Comparison of ENCODE assay signal across 8 cellular contexts in genomic region chr6:26365633-26365995, GRCh38. TPM values are rescaled to one million over a fixed set of nuclear protein-coding genes. Genes with fewer than 3 reads are reported as not detected.
DNase-seq lines count a peak whose midpoint lies in the region; ATAC-seq, FAIRE-seq and TF ChIP-seq lines count a peak whose summit lies in the region.

No MANE protein-coding gene starts in this region.

- H3K27me3 ChIP-seq in GM06990 (replicated peaks; ENCODE audit: control insufficient read depth, insufficient read depth, low read length) (no peaks in the 10 kb centered on the region), RWPE2 (ENCODE audit: insufficient read depth, poor library complexity, severe bottlenecking) (no peaks in the 10 kb centered on the region), gastroesophageal sphincter (no peaks in the 10 kb centered on the region), skeletal muscle tissue (ENCODE audit: control insufficient read depth in 3 of 3, insufficient read depth in 3 of 3, low read length in 3 of 3) (no peaks in the 10 kb centered on the region)

- 0% methylated on average over 1 of the region's 1 CpG; no CpG with 5 or more reads in 1 of the 2 donors for WGBS in gastroesophageal sphincter (ENCODE audit: low coverage in 1 of 2), 2 donors

- no peak for DNase-seq in GM06990 (ENCODE audit: extremely low read depth, insufficient read length)
- no peak for DNase-seq in RWPE2 (ENCODE audit: low spot score)
- no peak for DNase-seq in GM12891 (ENCODE audit: insufficient read length, low spot score)
- DNase-seq in activated CD4-positive, CD25-positive, alpha-beta regulatory T cell (lab: John Stamatoyannopoulos, UW), result no peak
- no peak for DNase-seq in T1000 (lab: John Stamatoyannopoulos, UW)

- ATAC-seq in RWPE2 (ENCODE audit: low read depth) (no peak), gastroesophageal sphincter (no peak), HG02571 (IDR thresholded peaks at IDR 0.05; ENCODE audit: unreplicated experiment) (no peak)

- TF ChIP-seq CTCF in GM06990 (IDR thresholded peaks at IDR 0.05; ENCODE audit: insufficient read depth, low read length, poor library complexity, severe bottlenecking) (no peak), RWPE2 (IDR thresholded peaks at IDR 0.05; ENCODE audit: poor library complexity, severe bottlenecking) (no peak), gastroesophageal sphincter (IDR thresholded peaks at IDR 0.05) (no peak)

- H3K9me3 ChIP-seq in RWPE2 (ENCODE audit: severe bottlenecking), result no peaks in the 10 kb centered on the region
- H3K9me3 ChIP-seq in gastroesophageal sphincter, result no peaks in the 10 kb centered on the region
- no peaks in the 10 kb centered on the region for H3K9me3 ChIP-seq in skeletal muscle tissue (ENCODE audit: control insufficient read depth in 3 of 3, low read length in 3 of 3)

- H3K36me3 ChIP-seq in GM06990 (ENCODE audit: control insufficient read depth, insufficient read depth, low read length) (peaks cover 8% of the 10 kb centered on the region), RWPE2 (ENCODE audit: low read depth) (no peaks in the 10 kb centered on the region), gastroesophageal sphincter (peaks cover 0 to 15% of the 10 kb centered on the region in 2 donors), skeletal muscle tissue (ENCODE audit: control insufficient read depth in 3 of 3, insufficient read depth in 3 of 3, low read length in 3 of 3) (peaks cover 0 to 6% (median 5%) of the 10 kb centered on the region in 3 donors)

- TF ChIP-seq POLR2A in gastroesophageal sphincter (IDR thresholded peaks at IDR 0.05) (no peak), GM12891 (IDR thresholded peaks at IDR 0.05; ENCODE audit: low read depth, low read length) (no peak)

- H3K9ac ChIP-seq in skeletal muscle tissue (ENCODE audit: low read depth in 1 of 3, low read length in 3 of 3), result peak overlapping the region; percentile 72 to 86 (median 84)

- H3K4me1 ChIP-seq in RWPE2 (ENCODE audit: insufficient read depth, poor library complexity, severe bottlenecking) (peaks cover 14% of the 10 kb centered on the region), gastroesophageal sphincter (peaks cover 0 to 23% (median 3%) of the 10 kb centered on the region in 3 donors), skeletal muscle tissue (ENCODE audit: control insufficient read depth in 3 of 3, insufficient read depth in 3 of 3, low read length in 3 of 3) (peaks cover 7 to 9% (median 9%) of the 10 kb centered on the region in 3 donors)

- H3K27ac ChIP-seq in RWPE2 (ENCODE audit: poor library complexity, severe bottlenecking) (peak overlapping the region; percentile 28), gastroesophageal sphincter (peak overlapping the region; percentile 81 to 86 (median 84)), skeletal muscle tissue (ENCODE audit: low read depth, low read length) (peak overlapping the region; percentile 80)

- FAIRE-seq in GM12891 (lab: Jason Lieb, UNC), result no peak

- TF ChIP-seq EP300 in gastroesophageal sphincter (IDR thresholded peaks at IDR 0.05), result no peak

- H3K4me3 ChIP-seq in GM06990 (replicated peaks; ENCODE audit: low read depth, low read length), result peak overlapping the region; percentile 85
- H3K4me3 ChIP-seq in RWPE2 (ENCODE audit: severe bottlenecking), result peak overlapping the region; percentile 47
- peak overlapping the region; percentile 60 to 90 for H3K4me3 ChIP-seq in gastroesophageal sphincter
- H3K4me3 ChIP-seq in skeletal muscle tissue (ENCODE audit: low read length in 3 of 3), result peak overlapping the region; percentile 83 to 93 (median 91)

TF ChIP-seq in GM12891, 5 proteins besides CTCF, POLR2A, EP300 and RAD21:
- TF ChIP-seq PAX5 (IDR thresholded peaks at IDR 0.05; ENCODE audit: insufficient read depth, low read length, severe bottlenecking), result no peak
- TF ChIP-seq TAF1 (IDR thresholded peaks at IDR 0.05; ENCODE audit: low read depth, low read length), result no peak
- no peak for TF ChIP-seq POLR2AphosphoS5 (IDR thresholded peaks at IDR 0.05; ENCODE audit: low read depth, low read length)
- no peak for TF ChIP-seq POU2F2 (IDR thresholded peaks at IDR 0.05; ENCODE audit: low read depth, low read length)
- no peak for TF ChIP-seq SPI1 (IDR thresholded peaks at IDR 0.05; ENCODE audit: low read depth, low read length)
TF ChIP-seq in GM12891: peak in this region for 0.

RNA-seq across cellular contexts. Expression of gene BTN3A2, which starts 0.6 kb away (rescaled TPM):
- total RNA-seq in gastroesophageal sphincter (10 to 100 TPM in 2 of 4 donors, 1 to 10 TPM in 2; 6.7 to 13.9 (median 10.2) TPM), skeletal muscle tissue (11.0 TPM)
- polyA plus RNA-seq in GM12891 (2012; ENCODE audit: low read depth, missing spikeins), result 22.4 TPM

RNA-seq across cellular contexts. Expression of gene BTN2A2, which starts 17.3 kb away (rescaled TPM):
- total RNA-seq in gastroesophageal sphincter (10 to 100 TPM in 1 of 4 donors, 1 to 10 TPM in 3; 6.3 to 16.3 (median 7.1) TPM), skeletal muscle tissue (6.3 TPM)
- 21.7 TPM for polyA plus RNA-seq in GM12891 (2012; ENCODE audit: low read depth, missing spikeins)

RNA-seq across cellular contexts. Expression of gene BTN3A1, which starts 36.5 kb away (rescaled TPM):
- 10 to 100 TPM in 1 of 4 donors, 1 to 10 TPM in 3; 7.5 to 14.3 (median 8.2) TPM for total RNA-seq in gastroesophageal sphincter
- total RNA-seq in skeletal muscle tissue, result 17.2 TPM
- polyA plus RNA-seq in GM12891 (2012; ENCODE audit: low read depth, missing spikeins), result 12.5 TPM

Comparison
In these comparisons a context has a peak if more than half of its experiments do, and no peak if none do; other contexts are left out.
1. H3K27ac ChIP-seq: peak in every context shown above with its lines; median percentile 84 in gastroesophageal sphincter; 80 in skeletal muscle tissue; 28 in RWPE2.